In the genomic region with DNA sequence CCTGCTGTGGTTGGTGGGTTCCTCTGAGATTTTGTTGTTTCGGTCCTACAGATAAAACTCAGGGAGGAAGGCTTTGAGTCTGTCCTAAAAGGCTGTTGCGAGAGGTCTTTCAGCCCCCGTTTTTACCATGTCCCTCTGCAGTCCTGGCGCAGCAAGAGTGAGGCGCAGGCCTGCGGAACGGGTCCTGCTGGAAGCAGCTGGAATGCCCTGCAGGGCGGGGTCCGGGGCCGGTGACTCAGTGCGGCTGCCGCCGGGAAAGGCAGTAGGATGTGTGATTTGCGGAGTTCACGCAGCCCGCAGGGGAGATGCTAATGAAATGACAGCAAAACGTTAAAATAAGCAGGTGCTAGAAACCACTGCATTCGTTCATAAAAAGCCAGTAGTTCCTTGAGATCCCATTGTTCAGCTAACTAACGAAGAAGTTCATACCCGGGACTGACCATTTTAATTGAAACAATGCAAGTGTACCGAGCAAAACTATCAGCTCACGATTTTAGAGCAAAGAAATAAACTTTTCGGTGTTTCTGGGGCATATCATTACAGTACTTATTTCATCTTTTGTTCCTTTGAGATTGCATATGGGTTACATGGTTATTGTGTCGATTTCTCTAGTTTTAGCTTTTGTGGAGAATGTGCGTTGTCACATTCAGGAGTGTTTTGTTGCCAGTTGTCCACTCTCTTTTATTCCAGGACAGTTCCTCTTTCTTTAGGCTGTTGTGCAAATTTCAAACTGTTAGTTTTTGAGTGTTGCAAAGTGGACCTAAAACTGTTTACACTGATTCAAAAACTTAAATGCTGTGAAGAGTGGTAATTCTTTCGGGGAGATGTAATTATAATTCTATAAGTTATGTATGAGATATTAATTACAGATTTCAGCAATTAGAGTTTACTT, we compare ENCODE assay signal across 1 cellular context.
TF ChIP-seq lines count a peak whose summit lies in the region.

No MANE protein-coding gene starts in this region.

TF ChIP-seq in SK-N-SH, 30 proteins besides CTCF, POLR2A, EP300 and RAD21 (continued from another document):
- TF ChIP-seq, protein P1, sequence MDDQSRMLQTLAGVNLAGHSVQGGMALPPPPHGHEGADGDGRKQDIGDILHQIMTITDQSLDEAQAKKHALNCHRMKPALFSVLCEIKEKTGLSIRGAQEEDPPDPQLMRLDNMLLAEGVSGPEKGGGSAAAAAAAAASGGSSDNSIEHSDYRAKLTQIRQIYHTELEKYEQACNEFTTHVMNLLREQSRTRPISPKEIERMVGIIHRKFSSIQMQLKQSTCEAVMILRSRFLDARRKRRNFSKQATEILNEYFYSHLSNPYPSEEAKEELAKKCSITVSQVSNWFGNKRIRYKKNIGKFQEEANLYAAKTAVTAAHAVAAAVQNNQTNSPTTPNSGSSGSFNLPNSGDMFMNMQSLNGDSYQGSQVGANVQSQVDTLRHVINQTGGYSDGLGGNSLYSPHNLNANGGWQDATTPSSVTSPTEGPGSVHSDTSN (IDR thresholded peaks at IDR 0.05), result peak; percentile 24; the same call in 1 of the 2 replicates
- TF ChIP-seq GATA2 (CRISPR knock-in tag; IDR thresholded peaks at IDR 0.05), result 0 out of 2 replicates have a peak, but pooled peaks have one; percentile 3
- TF ChIP-seq RFX5 (IDR thresholded peaks at IDR 0.05; ENCODE audit: low read length), result no peak
- no peak for TF ChIP-seq RXRA (IDR thresholded peaks at IDR 0.05; ENCODE audit: borderline replicate concordance, low read depth)
- peak; percentile 93 for TF ChIP-seq FOSL2 (IDR thresholded peaks at IDR 0.05; ENCODE audit: borderline replicate concordance, low read depth)
- TF ChIP-seq TAF1 (IDR thresholded peaks at IDR 0.05; ENCODE audit: borderline replicate concordance, low read depth, low read length), result peak; percentile 91
- TF ChIP-seq NFIC (IDR thresholded peaks at IDR 0.05; ENCODE audit: borderline replicate concordance), result peak; percentile 41
- peak; percentile 41; the same call in 1 of the 2 replicates for TF ChIP-seq RCOR1 (IDR thresholded peaks at IDR 0.05; ENCODE audit: low read length)
- TF ChIP-seq CHD2 (IDR thresholded peaks at IDR 0.05; ENCODE audit: low read length, partially characterized antibody), result peak; percentile 46
- TF ChIP-seq FOXM1 (IDR thresholded peaks at IDR 0.05; ENCODE audit: low read depth), result peak; percentile 43; the same call in 1 of the 2 replicates
- TF ChIP-seq SIN3A (IDR thresholded peaks at IDR 0.05; ENCODE audit: borderline replicate concordance, low read depth, low read length), result peak; percentile 91
- peak; percentile 22; the same call in 1 of the 2 replicates for TF ChIP-seq MXI1 (IDR thresholded peaks at IDR 0.05; ENCODE audit: low read depth, low read length)
- TF ChIP-seq YY1 (IDR thresholded peaks at IDR 0.05; ENCODE audit: low read depth), result peak; percentile 32; the same call in 1 of the 2 replicates
- peak; percentile 81 for TF ChIP-seq JUND (IDR thresholded peaks at IDR 0.05)
- peak; percentile 63 for TF ChIP-seq POLR2AphosphoS5 (IDR thresholded peaks at IDR 0.05; ENCODE audit: low read depth, low read length)
- no peak for TF ChIP-seq ELF1 (IDR thresholded peaks at IDR 0.05)
- TF ChIP-seq SMC3 (IDR thresholded peaks at IDR 0.05; ENCODE audit: low read depth, low read length), result no peak
